7 cellular contexts compared by ENCODE assay signal in the genomic region with DNA sequence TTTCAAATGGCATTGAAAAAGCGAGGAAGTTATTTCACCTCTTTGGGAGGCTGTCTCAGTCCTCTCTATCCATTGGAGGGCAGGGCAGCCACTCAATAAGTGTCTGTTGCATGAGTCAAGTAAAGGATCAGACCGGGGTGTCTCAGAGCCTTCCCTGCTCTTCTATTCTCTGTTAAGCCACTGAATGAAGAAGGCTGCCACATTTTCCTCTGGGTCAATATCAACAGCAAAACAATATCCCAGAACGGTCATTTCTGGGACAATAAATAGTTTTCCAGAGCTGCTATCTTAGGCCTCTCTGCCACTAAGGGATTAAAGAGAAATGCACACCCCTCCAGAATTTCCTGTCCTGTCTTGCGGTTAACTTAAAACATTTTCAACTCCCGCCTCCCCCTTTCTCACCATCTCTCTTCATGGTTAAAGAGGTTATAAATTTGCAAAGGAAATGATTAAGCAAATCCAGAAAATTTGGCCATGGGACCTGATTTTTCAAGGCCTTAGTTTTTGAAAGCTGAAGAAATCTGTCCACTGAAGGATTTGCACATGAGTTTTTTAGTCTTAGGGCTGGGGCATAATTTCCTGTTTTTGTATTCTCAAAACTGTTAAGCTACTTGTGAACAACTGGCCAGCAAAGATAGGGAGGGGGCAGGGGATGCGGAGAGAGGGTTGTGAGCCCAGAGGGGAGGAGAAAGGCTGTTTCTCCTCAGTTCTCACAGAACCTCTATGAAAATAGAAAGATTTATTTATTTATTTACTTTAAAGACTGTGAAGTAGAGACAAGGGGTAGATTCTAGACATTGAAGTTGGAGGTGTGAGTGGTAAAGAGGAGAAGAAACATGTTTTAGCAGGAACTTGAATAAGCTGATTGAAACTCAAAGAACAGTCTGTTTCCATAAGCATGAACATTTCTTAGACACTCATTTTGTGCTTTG.
DNase-seq lines count a peak whose midpoint lies in the region; ATAC-seq lines count a peak whose summit lies in the region.

No MANE protein-coding gene starts in this region.

- peak; percentile 35 for ATAC-seq in GM18517 (IDR thresholded peaks at IDR 0.05; ENCODE audit: unreplicated experiment)
- ATAC-seq in HG02938 (IDR thresholded peaks at IDR 0.05; ENCODE audit: unreplicated experiment), result peak; percentile 48
- no peak for ATAC-seq in HG02610 (IDR thresholded peaks at IDR 0.05; ENCODE audit: unreplicated experiment)

- DNase-seq in SKM-1 (lab: John Stamatoyannopoulos, UW; ENCODE audit: unreplicated experiment) (peak; percentile 76), fibroblast of gingiva (ENCODE audit: low read depth) (peak; percentile 76), pons (ENCODE audit: low spot score) (peak; percentile 36), epidermal melanocyte (ENCODE audit: insufficient read length, low spot score) (no peak)
